Comparison of ENCODE assay signal across 8 cellular contexts in the genomic region with DNA sequence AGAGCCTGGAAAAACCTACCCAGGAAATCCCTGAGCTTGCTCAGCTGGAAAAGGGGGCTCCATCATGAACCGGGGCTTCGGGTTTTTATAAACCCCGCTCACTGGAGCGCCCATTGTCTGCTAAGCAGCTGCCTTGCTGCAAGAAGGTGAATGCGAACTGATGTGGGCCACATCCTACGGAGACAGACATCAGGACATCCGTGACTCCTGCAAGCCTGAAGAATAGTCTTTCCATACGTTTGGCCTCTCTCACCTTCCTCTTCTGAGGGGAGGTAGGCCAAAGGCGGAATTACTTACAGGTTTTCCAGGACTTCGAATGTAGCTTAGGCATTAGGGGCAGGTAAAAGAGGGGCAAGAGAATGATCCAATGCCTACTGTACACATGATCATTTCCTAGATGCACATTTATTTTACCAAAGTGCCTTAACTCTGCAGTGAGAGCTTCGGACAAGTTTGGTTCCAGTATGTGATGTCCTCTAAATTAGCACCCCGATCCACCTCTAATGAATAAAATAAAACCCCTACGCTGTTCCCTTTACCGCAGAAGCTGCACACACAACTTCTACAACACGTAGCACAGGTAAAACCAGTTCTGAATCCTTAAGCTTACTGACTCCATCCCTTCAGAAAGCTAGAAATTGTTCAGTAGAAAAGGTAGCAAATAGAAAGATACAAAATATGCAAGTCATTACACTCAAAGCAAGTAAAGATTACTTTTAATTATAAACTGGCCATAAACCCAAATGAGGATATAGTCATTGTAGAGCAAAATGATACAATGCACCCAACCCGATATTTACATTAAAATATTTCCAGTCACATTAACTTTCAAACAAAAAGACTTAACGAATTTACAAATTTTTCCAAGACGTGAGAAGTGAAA. TPM values are rescaled to one million over a fixed set of nuclear protein-coding genes. Genes with fewer than 3 reads are reported as not detected.
A peak's percentile ranks its signal among the peaks of the same experiment; 100 is the strongest.
DNase-seq lines count a peak whose midpoint lies in the region; ATAC-seq, FAIRE-seq and TF ChIP-seq lines count a peak whose summit lies in the region.

No MANE protein-coding gene starts in this region.

- no peak for ATAC-seq in GM18867 (IDR thresholded peaks at IDR 0.05; ENCODE audit: unreplicated experiment)

- no peak for FAIRE-seq in RCC 7860 (lab: Jason Lieb, UNC)

- H3K9ac ChIP-seq in parathyroid adenoma, result no peak overlapping the region

- no peaks in the 10 kb centered on the region for H3K4me1 ChIP-seq in parathyroid adenoma

- no peaks in the 10 kb centered on the region for H3K9me3 ChIP-seq in parathyroid adenoma (ENCODE audit: control insufficient read depth, low read length)

- no peaks in the 10 kb centered on the region for H3K79me2 ChIP-seq in parathyroid adenoma

- no peaks in the 10 kb centered on the region for H3K27me3 ChIP-seq in parathyroid adenoma (ENCODE audit: control insufficient read depth, insufficient read depth, low read length)

- H3K4me2 ChIP-seq in parathyroid adenoma (ENCODE audit: low read length), result peak overlapping the region; percentile 71

- peak overlapping the region; percentile 74 for H2AFZ ChIP-seq in parathyroid adenoma

- no peak for DNase-seq in GM12865 (ENCODE audit: low read depth)
- DNase-seq in OCI-M1 (lab: John Stamatoyannopoulos, UW), result peak; percentile 25
- no peak for DNase-seq in epithelial cell of proximal tubule (ENCODE audit: low read depth)
- DNase-seq in iPS-NIHi7 (ENCODE audit: extremely low spot score), result no peak
- DNase-seq in AG08395 (ENCODE audit: low spot score), result no peak
- no peak for DNase-seq in RCC 7860 (ENCODE audit: low spot score)

- H3K36me3 ChIP-seq in parathyroid adenoma (ENCODE audit: control insufficient read depth, insufficient read depth, low read length), result no peaks in the 10 kb centered on the region

- no peak overlapping the region for H3K27ac ChIP-seq in parathyroid adenoma

- no peak for TF ChIP-seq CTCF in GM12865 (IDR thresholded peaks at IDR 0.05; ENCODE audit: insufficient read depth, low read depth, low read length, missing control alignments)
- TF ChIP-seq CTCF in epithelial cell of proximal tubule (conservative IDR thresholded peaks at IDR 0.05; ENCODE audit: low read depth, low read length), result no peak
- TF ChIP-seq CTCF in parathyroid adenoma (IDR thresholded peaks at IDR 0.05), result no peak

- peak overlapping the region; percentile 46 for H3K4me3 ChIP-seq in GM12865 (ENCODE audit: low read depth, low read length)
- peak overlapping the region; percentile 64 for H3K4me3 ChIP-seq in epithelial cell of proximal tubule (ENCODE audit: low read depth, low read length)
- H3K4me3 ChIP-seq in parathyroid adenoma (ENCODE audit: low read depth, low read length), result peak overlapping the region; percentile 56

RNA-seq across cellular contexts. Expression of a gene that starts 0.9 kb away (rescaled TPM):
- total RNA-seq in epithelial cell of proximal tubule, result 38.3 and 41.9 TPM in 2 replicates

RNA-seq across cellular contexts. Expression of a gene that starts 27.7 kb away (rescaled TPM):
- total RNA-seq in epithelial cell of proximal tubule, result 67.5 and 79.9 TPM in 2 replicates
